In the genomic region with DNA sequence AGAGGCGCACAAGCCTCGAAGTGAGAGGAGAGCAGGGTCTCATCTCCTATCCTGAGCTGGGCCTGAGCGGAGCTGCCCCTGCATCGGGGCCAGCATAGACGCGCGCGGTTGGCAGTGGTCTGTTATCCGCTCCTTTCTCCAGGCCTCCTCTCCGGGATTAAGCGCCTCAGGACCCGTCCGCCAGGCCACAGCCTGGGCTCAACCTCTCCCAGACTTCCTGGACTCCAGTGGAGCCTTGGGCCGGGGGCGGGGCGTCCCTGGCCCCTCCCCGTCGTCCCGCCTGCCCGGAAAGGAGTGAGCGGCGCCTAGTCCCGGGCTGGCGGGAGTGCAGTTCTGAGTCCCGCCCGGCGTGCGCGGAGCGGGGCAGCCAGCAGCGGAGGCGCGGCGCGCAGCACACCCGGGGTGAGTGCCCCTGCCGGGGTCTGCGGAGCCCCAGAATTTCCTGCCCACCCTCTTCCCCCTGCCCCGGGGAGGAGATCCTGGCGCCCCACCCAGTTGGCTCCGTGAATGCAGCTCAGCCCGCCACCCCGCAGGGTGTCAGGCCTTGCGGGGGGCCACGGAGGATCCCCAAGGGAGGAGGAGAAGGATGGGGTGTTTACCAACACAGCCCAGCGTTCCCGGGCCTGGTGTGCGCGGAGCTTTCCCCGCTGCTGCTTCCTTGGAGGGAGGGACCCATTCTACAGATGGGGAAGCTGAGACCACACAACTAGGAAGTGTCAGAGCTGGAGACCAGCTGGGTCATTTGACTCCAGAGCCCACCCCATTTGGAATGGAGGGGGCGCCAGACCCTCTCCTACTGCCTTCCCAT, we compare ENCODE assay signal across 8 cellular contexts. TPM values are rescaled to one million over a fixed set of nuclear protein-coding genes. Genes with fewer than 3 reads are reported as not detected.
A peak's percentile ranks its signal among the peaks of the same experiment; 100 is the strongest.
DNase-seq lines count a peak whose midpoint lies in the region; ATAC-seq and TF ChIP-seq lines count a peak whose summit lies in the region.

A gene with protein sequence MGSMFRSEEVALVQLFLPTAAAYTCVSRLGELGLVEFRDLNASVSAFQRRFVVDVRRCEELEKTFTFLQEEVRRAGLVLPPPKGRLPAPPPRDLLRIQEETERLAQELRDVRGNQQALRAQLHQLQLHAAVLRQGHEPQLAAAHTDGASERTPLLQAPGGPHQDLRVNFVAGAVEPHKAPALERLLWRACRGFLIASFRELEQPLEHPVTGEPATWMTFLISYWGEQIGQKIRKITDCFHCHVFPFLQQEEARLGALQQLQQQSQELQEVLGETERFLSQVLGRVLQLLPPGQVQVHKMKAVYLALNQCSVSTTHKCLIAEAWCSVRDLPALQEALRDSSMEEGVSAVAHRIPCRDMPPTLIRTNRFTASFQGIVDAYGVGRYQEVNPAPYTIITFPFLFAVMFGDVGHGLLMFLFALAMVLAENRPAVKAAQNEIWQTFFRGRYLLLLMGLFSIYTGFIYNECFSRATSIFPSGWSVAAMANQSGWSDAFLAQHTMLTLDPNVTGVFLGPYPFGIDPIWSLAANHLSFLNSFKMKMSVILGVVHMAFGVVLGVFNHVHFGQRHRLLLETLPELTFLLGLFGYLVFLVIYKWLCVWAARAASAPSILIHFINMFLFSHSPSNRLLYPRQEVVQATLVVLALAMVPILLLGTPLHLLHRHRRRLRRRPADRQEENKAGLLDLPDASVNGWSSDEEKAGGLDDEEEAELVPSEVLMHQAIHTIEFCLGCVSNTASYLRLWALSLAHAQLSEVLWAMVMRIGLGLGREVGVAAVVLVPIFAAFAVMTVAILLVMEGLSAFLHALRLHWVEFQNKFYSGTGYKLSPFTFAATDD (plus strand): TSS at position 308 of the 808 bp plus-strand sequence. CDS start 2,247 bp downstream, outside the sequence.

- H3K4me1 Mint-ChIP-seq in activated naive CD8-positive, alpha-beta T cell treated with anti-CD3 and anti-CD28 coated beads, Interleukin-2, amount 50 U/mL, for 24 hours: peaks cover 22% of the 10 kb centered on the region

- peaks cover 0 to 6% of the 10 kb centered on the region in 2 donors for H3K36me3 ChIP-seq in vagina

- peak within 1 kb of the TSS; percentile 85 for H3K27ac Mint-ChIP-seq in activated naive CD8-positive, alpha-beta T cell treated with anti-CD3 and anti-CD28 coated beads, Interleukin-2, amount 50 U/mL, for 24 hours

- H3K4me3 ChIP-seq in vagina: peak within 1 kb of the TSS; percentile 84 to 90

- H3K27me3 Mint-ChIP-seq in activated naive CD8-positive, alpha-beta T cell treated with anti-CD3 and anti-CD28 coated beads, Interleukin-2, amount 50 U/mL, for 24 hours: no peaks in the 10 kb centered on the region

- H3K27me3 ChIP-seq in vagina: no peaks in the 10 kb centered on the region

- peak; percentile 86 to 96 for TF ChIP-seq POLR2A in vagina (IDR thresholded peaks at IDR 0.05)

- H3K4me1 ChIP-seq in vagina: peaks cover 69% of the 10 kb centered on the region

- no peaks in the 10 kb centered on the region for H3K9me3 Mint-ChIP-seq in activated naive CD8-positive, alpha-beta T cell treated with anti-CD3 and anti-CD28 coated beads, Interleukin-2, amount 50 U/mL, for 24 hours

- peak within 1 kb of the TSS; percentile 96 for H3K27ac ChIP-seq in vagina

- peak; percentile 39 for ATAC-seq in HG03039 (IDR thresholded peaks at IDR 0.05; ENCODE audit: unreplicated experiment)
- peak; percentile 68 for ATAC-seq in activated naive CD8-positive, alpha-beta T cell treated with anti-CD3 and anti-CD28 coated beads, Interleukin-2, amount 50 U/mL, for 24 hours
- no peak for ATAC-seq in GM19452 (IDR thresholded peaks at IDR 0.05; ENCODE audit: unreplicated experiment)

- peak in 1 of 3 experiments; percentile 42 for TF ChIP-seq CTCF in vagina (IDR thresholded peaks at IDR 0.05)

- DNase-seq in ELF-1 (ENCODE audit: low read depth, low spot score): peak; percentile 94
- DNase-seq in SKM-1 treated with dmso at 0.1 percent for 144 hours (lab: John Stamatoyannopoulos, UW; ENCODE audit: unreplicated experiment): peak; percentile 63
- DNase-seq in activated naive CD8-positive, alpha-beta T cell treated with anti-CD3 and anti-CD28 coated beads, Interleukin-2, amount 50 U/mL, for 24 hours: peak; percentile 72
- DNase-seq in cardiac septum (ENCODE audit: low spot score): peak; percentile 95
- DNase-seq in posterior vena cava (ENCODE audit: low spot score): peak; percentile 96
- no peak for DNase-seq in vagina (ENCODE audit: extremely low spot score in 2 of 2)

- H3K9me3 ChIP-seq in vagina: no peaks in the 10 kb centered on the region

- H3K4me3 Mint-ChIP-seq in activated naive CD8-positive, alpha-beta T cell treated with anti-CD3 and anti-CD28 coated beads, Interleukin-2, amount 50 U/mL, for 24 hours: peak within 1 kb of the TSS; percentile 82

- peaks cover 3% of the 10 kb centered on the region for H3K36me3 Mint-ChIP-seq in activated naive CD8-positive, alpha-beta T cell treated with anti-CD3 and anti-CD28 coated beads, Interleukin-2, amount 50 U/mL, for 24 hours (ENCODE audit: low read depth)

- intact Hi-C loops in cardiac septum (cut with DNase I) (no loop called here), posterior vena cava (cut with DNase I) (no loop called here), vagina (cut with DNase I) (no loop called here)

RNA-seq across cellular contexts. Expression of the gene that starts here (rescaled TPM):
- total RNA-seq in cardiac septum (26.5 TPM), posterior vena cava (100 to 1,000 TPM in 1 of 2 donors, 10 to 100 TPM in 1; 80.8 to 105 TPM), vagina (121 TPM)

Comparison
In these comparisons a context has a peak if more than half of its experiments do, and no peak if none do; other contexts are left out.
1. DNase-seq: peak in ELF-1 (single experiment), SKM-1 treated with dmso at 0.1 percent for 144 hours (single experiment), activated naive CD8-positive, alpha-beta T cell treated with anti-CD3 and anti-CD28 coated beads, Interleukin-2, amount 50 U/mL, for 24 hours (single experiment), cardiac septum (single experiment) and posterior vena cava (single experiment); none in vagina (0 of 2).